12 cellular contexts compared by ENCODE assay signal in genomic region chr9:128077847-128078503, GRCh38. TPM values are rescaled to one million over a fixed set of nuclear protein-coding genes. Genes with fewer than 3 reads are reported as not detected.
DNase-seq lines count a peak whose midpoint lies in the region; ATAC-seq and TF ChIP-seq lines count a peak whose summit lies in the region.
"Had no signal": no experiment of that assay in that cellular context is flagged by ENCODE, and none has a peak within 500 bp of the region (broad histone marks: within the 10 kb centered on the region; RNA-seq: fewer than 3 reads in every experiment).

No MANE protein-coding gene starts in this region.

- no peak overlapping the region for H3K4me3 ChIP-seq in SK-N-SH (ENCODE audit: low read depth in 2 of 2, low read length in 1 of 2)
- no peak overlapping the region for H3K4me3 ChIP-seq in fibroblast of lung (replicated peaks in 1 of 4; ENCODE audit: control extremely low read depth in 1 of 4, insufficient read depth in 1 of 4, low read depth in 3 of 4, low read length in 4 of 4)

- no peak overlapping the region for H3K4me3 Mint-ChIP-seq in T-cell
- H3K4me3 Mint-ChIP-seq: activated naive CD4-positive, alpha-beta T cell treated with anti-CD3 and anti-CD28 coated beads for 36 hours had no signal

- peaks cover 45% of the 10 kb centered on the region for H3F3A ChIP-seq in SK-N-SH (replicated peaks; ENCODE audit: insufficient read depth)

- H3K9me3 Mint-ChIP-seq in T-cell, result no peaks in the 10 kb centered on the region
- H3K9me3 Mint-ChIP-seq: activated naive CD4-positive, alpha-beta T cell treated with anti-CD3 and anti-CD28 coated beads for 36 hours had no signal

- TF ChIP-seq RAD21 in SK-N-SH (IDR thresholded peaks at IDR 0.05; ENCODE audit: low read length), result no peak

- H3K4me1 ChIP-seq in SK-N-SH (ENCODE audit: control insufficient read depth in 1 of 2, insufficient read depth in 2 of 2, low read depth in 1 of 2, low read length in 1 of 2) (peaks cover 8 to 41% of the 10 kb centered on the region in 2 experiments; a peak in 3 of 4 replicates), fibroblast of lung (ENCODE audit: control insufficient read depth, extremely low read depth, insufficient read depth, low read length) (peaks cover 38% of the 10 kb centered on the region)

- H3K9ac ChIP-seq in SK-N-SH, result no peak overlapping the region
- H3K9ac ChIP-seq in fibroblast of lung (ENCODE audit: insufficient read depth, low read length), result no peak overlapping the region

- peaks cover 95% of the 10 kb centered on the region for H3K79me2 ChIP-seq in SK-N-SH (ENCODE audit: insufficient read depth)
- peaks cover 56% of the 10 kb centered on the region for H3K79me2 ChIP-seq in fibroblast of lung (ENCODE audit: control insufficient read depth, insufficient read depth, low read length)

- H3K27ac ChIP-seq in SK-N-SH (ENCODE audit: low read depth in 2 of 2, low read length in 1 of 2) (peak overlapping the region in 1 of 2 experiments; percentile 12; a peak in 1 of 4 replicates), fibroblast of lung (ENCODE audit: insufficient read depth, low read length) (peak overlapping the region; percentile 12)

- DNase-seq in SK-N-SH (no peak), T-cell (no peak), fibroblast of lung (ENCODE audit: low read depth in 2 of 2) (peak in 1 of 2 donors; percentile 25), T1000 (lab: John Stamatoyannopoulos, UW) (no peak)
- no peak for DNase-seq in stimulated activated naive CD8-positive, alpha-beta T cell treated with anti-CD3 and anti-CD28 coated beads, Interleukin-15, Interleukin-2, amounts not matched to agents 100 U/mL and 50 U/mL, for 24 hours
- DNase-seq: 8988T; activated naive CD4-positive, alpha-beta T cell treated with anti-CD3 and anti-CD28 coated beads for 36 hours; NCI-H1694 treated with DMSO at 0.1 percent for 48 hours; stimulated activated CD4-positive, alpha-beta T cell treated with anti-CD3 and anti-CD28 coated beads, Interleukin-4, amount 100 ng/mL, for 24 hours had no signal

- H3K9me2 ChIP-seq in SK-N-SH, result no peaks in the 10 kb centered on the region

- CTCF ChIA-PET in SK-N-SH (lab: Yijun Ruan, JAX), result interaction anchor here (0.8 to 1.7 kb wide), 5 partner anchors 15 to 135 kb away, joined by 3 to 5 read pairs (median 3); no protein-coding TSS in a partner anchor
- CTCF ChIA-PET in T-cell (lab: Charles Lee), result interaction anchor here (0.7 to 1.3 kb wide), 3 partner anchors 14 to 64 kb away, joined by 3 to 5 read pairs (median 3); no protein-coding TSS in a partner anchor

- H3K36me3 ChIP-seq in SK-N-SH (replicated peaks in 1 of 2; ENCODE audit: control insufficient read depth in 1 of 2, insufficient read depth in 2 of 2, low read length in 1 of 2), result no peaks in the 10 kb centered on the region
- no peaks in the 10 kb centered on the region for H3K36me3 ChIP-seq in fibroblast of lung (ENCODE audit: control insufficient read depth, insufficient read depth, low read length)

- ATAC-seq in SK-N-SH treated with all-trans-retinoic acid at 6 μM for 48 hours (no peak), T-cell (replicated peaks in 1 of 4) (no peak), HG03457 (IDR thresholded peaks at IDR 0.05; ENCODE audit: unreplicated experiment) (no peak), HG03520 (IDR thresholded peaks at IDR 0.05; ENCODE audit: unreplicated experiment) (no peak)
- ATAC-seq in stimulated activated naive CD8-positive, alpha-beta T cell treated with anti-CD3 and anti-CD28 coated beads, Interleukin-15, Interleukin-2, amounts not matched to agents 100 U/mL and 50 U/mL, for 24 hours, result peak; percentile 42

- H3K4me1 Mint-ChIP-seq in T-cell, result peaks cover 46 to 63% (median 55%) of the 10 kb centered on the region in 3 donors

- H2AFZ ChIP-seq in SK-N-SH (ENCODE audit: low read depth) (no peak overlapping the region), fibroblast of lung (ENCODE audit: low read length) (no peak overlapping the region)

- no peak for TF ChIP-seq EP300 in SK-N-SH (IDR thresholded peaks at IDR 0.05; ENCODE audit: borderline replicate concordance in 1 of 2, low read depth in 1 of 2, low read length in 1 of 2)

- no peaks in the 10 kb centered on the region for H3K27me3 Mint-ChIP-seq in T-cell

- H3K36me3 Mint-ChIP-seq in T-cell, result peaks cover 12% of the 10 kb centered on the region

- H4K20me1 ChIP-seq in SK-N-SH (ENCODE audit: insufficient read depth) (0 out of 2 replicates have a peak, but pooled peaks cover 4% of the 10 kb centered on the region), fibroblast of lung (ENCODE audit: control insufficient read depth, extremely low read depth, insufficient read depth, low read length) (no peaks in the 10 kb centered on the region)

- H3K27me3 ChIP-seq in SK-N-SH (ENCODE audit: insufficient read depth) (no peaks in the 10 kb centered on the region), fibroblast of lung (ENCODE audit: control insufficient read depth, insufficient read depth, low read length) (no peaks in the 10 kb centered on the region)

- H3K4me2 ChIP-seq in SK-N-SH (0 out of 2 replicates have a peak overlapping the region, but pooled peaks have one; percentile 37), fibroblast of lung (ENCODE audit: extremely low read depth, insufficient read depth, low read length) (no peak overlapping the region)

- no peak for TF ChIP-seq CTCF in SK-N-SH (IDR thresholded peaks at IDR 0.05)
- TF ChIP-seq CTCF in fibroblast of lung (conservative IDR thresholded peaks at IDR 0.05 in 1 of 2, IDR thresholded peaks at IDR 0.05 in 1 of 2; ENCODE audit: low read depth in 1 of 2, low read length in 2 of 2), result no peak

- H3K9me3 ChIP-seq in SK-N-SH (no peaks in the 10 kb centered on the region), fibroblast of lung (ENCODE audit: control insufficient read depth, insufficient read depth, low read depth, low read length) (no peaks in the 10 kb centered on the region)

- POLR2A ChIA-PET in SK-N-SH (lab: Yijun Ruan, JAX), result interaction anchor here (1.4 kb wide), 1 partner anchor 11 kb away, joined by 4 read pairs; the partner anchor contains the start of gene NAIF1
- POLR2A ChIA-PET in T-cell (lab: Charles Lee), result no interaction called here

- peak overlapping the region; percentile 82 to 90 for H3K27ac Mint-ChIP-seq in T-cell
- H3K27ac Mint-ChIP-seq: activated naive CD4-positive, alpha-beta T cell treated with anti-CD3 and anti-CD28 coated beads for 36 hours had no signal

- WGBS in SK-N-SH (ENCODE audit: low lambda C conversion rate), result 97% methylated on average over 7 of the region's 7 CpGs

TF ChIP-seq in SK-N-SH, 30 proteins besides CTCF, POLR2A, EP300 and RAD21 (continues in another document):
- no peak for TF ChIP-seq PBX3 (IDR thresholded peaks at IDR 0.05)

TF ChIP-seq in SK-N-SH treated with all-trans-retinoic acid at 6 μM for 48 hours, 23 proteins besides CTCF, POLR2A, EP300 and RAD21:
- TF ChIP-seq TSHZ2 (CRISPR knock-in tag; IDR thresholded peaks at IDR 0.05) (no peak), BACH2 (CRISPR knock-in tag; IDR thresholded peaks at IDR 0.05; ENCODE audit: borderline replicate concordance) (no peak), TCF4 (CRISPR knock-in tag; IDR thresholded peaks at IDR 0.05; ENCODE audit: borderline replicate concordance) (no peak)

RNA-seq across cellular contexts. Expression of gene SLC25A25, which starts 9.9 kb away (rescaled TPM):
- polyA plus RNA-seq in SK-N-SH (2012; rRNA removed), result 12.1 and 12.3 TPM in 2 replicates
- 7.5 and 10.3 TPM in 2 replicates for polyA plus RNA-seq in SK-N-SH (2012; cell fraction: cytosol; rRNA removed)
- polyA plus RNA-seq in SK-N-SH (2012; cell fraction: nucleus; rRNA removed), result 19.6 and 24.1 TPM in 2 replicates
- total RNA-seq in T-cell, result 10 to 100 TPM; 11.8 to 21.0 (median 17.3) TPM
- 24.1 and 30.7 TPM in 2 replicates for total RNA-seq in fibroblast of lung
- 11.2 and 14.0 TPM in 2 replicates for polyA plus RNA-seq in fibroblast of lung
- 14.1 and 16.2 TPM in 2 replicates for polyA plus RNA-seq in fibroblast of lung (2012)
- 19.2 and 22.6 TPM in 2 replicates for polyA minus RNA-seq in fibroblast of lung (ENCODE audit: low replicate concordance)

RNA-seq across cellular contexts. Expression of gene NAIF1, which starts 10.9 kb away (rescaled TPM):
- polyA plus RNA-seq in SK-N-SH (2012; rRNA removed) (14.6 and 14.8 TPM in 2 replicates), fibroblast of lung (5.5 and 7.1 TPM in 2 replicates)
- polyA plus RNA-seq in SK-N-SH (2012; cell fraction: cytosol; rRNA removed), result 10.0 and 12.9 TPM in 2 replicates
- polyA plus RNA-seq in SK-N-SH (2012; cell fraction: nucleus; rRNA removed), result 7.9 and 8.3 TPM in 2 replicates
- total RNA-seq in T-cell (10 to 100 TPM; 11.6 to 14.9 (median 13.8) TPM), fibroblast of lung (12.6 and 13.2 TPM in 2 replicates)
- polyA plus RNA-seq in fibroblast of lung (2012), result 6.4 and 8.0 TPM in 2 replicates
- 3.0 and 20.0 TPM in 2 replicates for polyA minus RNA-seq in fibroblast of lung (ENCODE audit: low replicate concordance)

RNA-seq across cellular contexts. Expression of gene PTGES2, which starts 49.6 kb away (rescaled TPM):
- 130 and 141 TPM in 2 replicates for polyA plus RNA-seq in SK-N-SH (2012; rRNA removed)
- polyA plus RNA-seq in SK-N-SH (2012; cell fraction: cytosol; rRNA removed), result 56.6 and 84.9 TPM in 2 replicates
- polyA plus RNA-seq in SK-N-SH (2012; cell fraction: nucleus; rRNA removed), result 165 and 193 TPM in 2 replicates
- total RNA-seq in T-cell, result 10 to 100 TPM; 60.2 to 91.7 (median 79.2) TPM
- 57.3 and 57.6 TPM in 2 replicates for total RNA-seq in fibroblast of lung
- 44.8 and 60.7 TPM in 2 replicates for polyA plus RNA-seq in fibroblast of lung
- 47.2 and 75.5 TPM in 2 replicates for polyA plus RNA-seq in fibroblast of lung (2012)
- 38.8 and 98.7 TPM in 2 replicates for polyA minus RNA-seq in fibroblast of lung (ENCODE audit: low replicate concordance)
